In the genomic region with DNA sequence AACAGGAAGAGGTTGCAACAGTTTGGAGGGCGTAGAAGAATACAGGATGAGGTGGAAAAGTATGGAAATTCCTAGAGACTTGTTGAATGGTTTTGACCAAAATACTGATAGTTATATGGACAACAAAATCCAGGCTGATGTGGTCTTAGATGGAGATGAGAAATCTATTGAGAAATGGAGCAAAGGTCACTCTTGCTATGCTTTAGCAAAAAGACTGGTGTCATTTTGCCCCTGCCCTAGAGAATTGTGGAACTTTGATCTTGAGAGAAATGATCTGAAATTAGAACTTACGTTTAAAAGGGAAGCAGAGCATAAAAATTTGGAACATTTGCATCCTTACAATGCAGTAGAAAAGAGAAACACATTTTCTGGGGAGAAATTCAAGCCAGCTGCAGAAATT, we compare ENCODE assay signal across 11 cellular contexts.
"Had no signal": no experiment of that assay in that cellular context is flagged by ENCODE, and none has a peak within 500 bp of the region (broad histone marks: within the 10 kb centered on the region; RNA-seq: fewer than 3 reads in every experiment).

No MANE protein-coding gene starts in this region.

- H3K4me2 ChIP-seq: GM23338 had no signal

- H2AFZ ChIP-seq: GM23248, GM23338 had no signal

- DNase-seq: GM23248, GOT3, H7, H9, HCEC 1CT, HFFc6 had no signal

- H3K9ac ChIP-seq: GM23248 had no signal

- FAIRE-seq: H1, H54 had no signal

- H3K27ac ChIP-seq: GM23248 had no signal

- H3K4me1 ChIP-seq: HAP-1 had no signal

- H3K4me3 ChIP-seq: GM23248, GM23338, HAP-1 had no signal

- ATAC-seq: GM23338, HCT116 had no signal

- H3K36me3 ChIP-seq: HAP-1 had no signal

- H3K9me3 ChIP-seq: HAP-1 had no signal
